In the genomic region with DNA sequence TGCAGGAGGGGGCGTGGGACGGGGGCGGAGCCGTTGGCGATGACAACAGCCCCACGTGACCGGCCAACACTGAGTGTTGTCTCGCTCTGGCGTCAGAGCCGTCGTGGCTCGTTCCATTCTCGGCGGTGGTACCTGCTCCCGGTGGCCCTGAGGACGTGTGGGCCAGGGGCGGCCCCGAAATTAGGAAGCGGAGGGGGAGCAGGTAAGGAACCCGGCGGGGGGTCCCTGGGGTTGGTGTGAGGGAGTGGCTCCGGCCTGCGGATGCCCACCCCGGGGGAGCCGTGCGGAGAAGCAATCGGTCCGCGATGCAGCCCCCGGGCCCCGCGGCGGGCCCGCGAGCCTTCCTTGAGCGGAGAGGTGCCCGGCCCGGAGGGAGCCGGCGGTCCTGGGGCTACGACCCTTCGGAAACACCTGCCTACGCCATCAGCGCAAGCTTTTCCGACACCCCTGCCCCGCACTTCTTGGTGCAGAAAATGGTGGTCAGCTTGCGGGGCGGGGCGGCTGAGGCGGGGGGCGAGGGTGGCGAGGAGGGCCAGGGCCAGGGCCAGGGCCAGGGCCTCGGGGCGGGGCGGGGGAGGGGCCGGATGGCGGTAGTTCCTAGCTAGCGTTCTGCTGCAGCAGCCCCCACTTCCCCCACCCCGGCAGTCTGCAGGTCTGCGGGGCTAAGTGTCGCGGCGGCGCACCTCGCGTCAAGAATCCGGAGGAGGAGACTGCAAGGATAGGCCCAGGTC, we compare ENCODE assay signal across 8 cellular contexts. TPM values are rescaled to one million over a fixed set of nuclear protein-coding genes. Genes with fewer than 3 reads are reported as not detected.
A peak's percentile ranks its signal among the peaks of the same experiment; 100 is the strongest.
DNase-seq lines count a peak whose midpoint lies in the region; ATAC-seq and FAIRE-seq lines count a peak whose summit lies in the region.

A gene with protein sequence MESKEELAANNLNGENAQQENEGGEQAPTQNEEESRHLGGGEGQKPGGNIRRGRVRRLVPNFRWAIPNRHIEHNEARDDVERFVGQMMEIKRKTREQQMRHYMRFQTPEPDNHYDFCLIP (plus strand): TSS at position 72 of the 731 bp plus-strand sequence. CDS start 1,046 bp downstream, outside the sequence.

- FAIRE-seq in GM18507 (lab: Jason Lieb, UNC) = no peak

- H3K27me3 Mint-ChIP-seq in dendritic cell treated with granulocyte-macrophage colony-stimulating factor and Interleukin-4, amounts not matched to agents 40 ng/mL and 50 ng/mL, for 4 days = peaks cover 4% of the 10 kb centered on the region

- intact Hi-C loops in dendritic cell treated with granulocyte-macrophage colony-stimulating factor and Interleukin-4, amounts not matched to agents 40 ng/mL and 50 ng/mL, for 4 days (cut with micrococcal nuclease) = no loop called here

- peaks cover 13% of the 10 kb centered on the region for H3K36me3 Mint-ChIP-seq in dendritic cell treated with granulocyte-macrophage colony-stimulating factor and Interleukin-4, amounts not matched to agents 40 ng/mL and 50 ng/mL, for 4 days (ENCODE audit: low read depth)

- no peaks in the 10 kb centered on the region for H3K9me3 Mint-ChIP-seq in dendritic cell treated with granulocyte-macrophage colony-stimulating factor and Interleukin-4, amounts not matched to agents 40 ng/mL and 50 ng/mL, for 4 days

- H3K27ac Mint-ChIP-seq in dendritic cell treated with granulocyte-macrophage colony-stimulating factor and Interleukin-4, amounts not matched to agents 40 ng/mL and 50 ng/mL, for 4 days = peak within 1 kb of the TSS; percentile 93

- DNase-seq in GM18507 (ENCODE audit: extremely low spot score, insufficient read length, low read depth) (peak; percentile 11), NCI-H2081 treated with DMSO at 0.1 percent for 48 hours (lab: John Stamatoyannopoulos, UW) (peak; percentile 21), left lobe of liver (ENCODE audit: low spot score) (peak; percentile 64), HT-29 (ENCODE audit: low spot score) (no peak)
- DNase-seq in activated CD4-positive, alpha-beta T cell treated with anti-CD3 and anti-CD28 coated beads, Interleukin-2, amount 50 U/mL, for 24 hours (ENCODE audit: low read depth in 1 of 2, low spot score in 1 of 2) = peak; percentile 49 to 56
- peak; percentile 80 to 83 for DNase-seq in stimulated activated CD4-positive, alpha-beta T cell treated with anti-CD3 and anti-CD28 coated beads, Interleukin-2, amount 100 ng/mL, for 24 hours

- peak within 1 kb of the TSS; percentile 90 for H3K4me3 Mint-ChIP-seq in dendritic cell treated with granulocyte-macrophage colony-stimulating factor and Interleukin-4, amounts not matched to agents 40 ng/mL and 50 ng/mL, for 4 days

- H3K4me1 Mint-ChIP-seq in dendritic cell treated with granulocyte-macrophage colony-stimulating factor and Interleukin-4, amounts not matched to agents 40 ng/mL and 50 ng/mL, for 4 days (ENCODE audit: low read depth) = peaks cover 13% of the 10 kb centered on the region

- peak; percentile 98 for ATAC-seq in HG02759 (IDR thresholded peaks at IDR 0.05; ENCODE audit: unreplicated experiment)
- ATAC-seq in left lobe of liver = peak; percentile 88

RNA-seq across cellular contexts. Expression of the gene that starts here (rescaled TPM):
- 1.8 TPM for total RNA-seq in left lobe of liver
- total RNA-seq in HT-29 (2014; rRNA removed; shearing (Covaris generic)) = not detected in 2 replicates
